ENCODE assay signal across 18 cellular contexts in genomic region chr9:33241298-33241697, GRCh38. TPM values are rescaled to one million over a fixed set of nuclear protein-coding genes. Genes with fewer than 3 reads are reported as not detected.
DNase-seq lines count a peak whose midpoint lies in the region; ATAC-seq and TF ChIP-seq lines count a peak whose summit lies in the region.
"Had no signal": no experiment of that assay in that cellular context is flagged by ENCODE, and none has a peak within 500 bp of the region (broad histone marks: within the 10 kb centered on the region; RNA-seq: fewer than 3 reads in every experiment).

No MANE protein-coding gene starts in this region.

- no peaks in the 10 kb centered on the region for H3K27me3 ChIP-seq in spleen (replicated peaks in 1 of 7)
- H3K27me3 ChIP-seq: BLaER1 had no signal

- H3K36me3 Mint-ChIP-seq in neural crest cell (ENCODE audit: low read depth) = no peaks in the 10 kb centered on the region
- H3K36me3 Mint-ChIP-seq in HFFc6 (ENCODE audit: low read depth) = no peaks in the 10 kb centered on the region
- H3K36me3 Mint-ChIP-seq in stimulated activated effector memory CD8-positive, alpha-beta T cell treated with anti-CD3 and anti-CD28 coated beads, Interleukin-12 subunit alpha, Interleukin-12 subunit beta, amount 100 ng/mL, for 72 hours = no peaks in the 10 kb centered on the region

- peak overlapping the region in 1 of 8 donors; percentile 15 for H3K27ac ChIP-seq in spleen
- H3K27ac ChIP-seq: 22Rv1, BLaER1 had no signal

- H3K4me1 Mint-ChIP-seq in neural crest cell = no peaks in the 10 kb centered on the region
- peaks cover 15% of the 10 kb centered on the region for H3K4me1 Mint-ChIP-seq in HFFc6 (ENCODE audit: low read depth)
- no peaks in the 10 kb centered on the region for H3K4me1 Mint-ChIP-seq in stimulated activated effector memory CD8-positive, alpha-beta T cell treated with anti-CD3 and anti-CD28 coated beads, Interleukin-12 subunit alpha, Interleukin-12 subunit beta, amount 100 ng/mL, for 72 hours
- H3K4me1 Mint-ChIP-seq: GM23338 had no signal

- DNase-seq in DMS 273 (lab: John Stamatoyannopoulos, UW; ENCODE audit: unreplicated experiment) (peak; percentile 12), DMS 273 treated with DMSO at 0.1 percent for 48 hours (lab: John Stamatoyannopoulos, UW) (no peak), neural crest cell (ENCODE audit: low read depth, low spot score) (no peak), spleen (peak; percentile 62), HFFc6 (no peak), AG20443 (ENCODE audit: low spot score) (no peak)
- DNase-seq in stimulated activated effector memory CD8-positive, alpha-beta T cell treated with anti-CD3 and anti-CD28 coated beads, Interleukin-12 subunit alpha, Interleukin-12 subunit beta, amount 100 ng/mL, for 72 hours (ENCODE audit: low spot score in 2 of 2) = no peak
- DNase-seq: AML-193; Caco-2; CD8-positive, alpha-beta memory T cell; H7 had no signal

- H3K36me3 ChIP-seq in spleen = no peaks in the 10 kb centered on the region

- H3K9me3 ChIP-seq in spleen = no peaks in the 10 kb centered on the region
- H3K9me3 ChIP-seq: BLaER1, Caco-2 had no signal

- no peak overlapping the region for H3K4me3 Mint-ChIP-seq in neural crest cell
- H3K4me3 Mint-ChIP-seq in HFFc6 = no peak overlapping the region
- H3K4me3 Mint-ChIP-seq in stimulated activated effector memory CD8-positive, alpha-beta T cell treated with anti-CD3 and anti-CD28 coated beads, Interleukin-12 subunit alpha, Interleukin-12 subunit beta, amount 100 ng/mL, for 72 hours = no peak overlapping the region
- H3K4me3 Mint-ChIP-seq: CD8-positive, alpha-beta memory T cell; GM23338 had no signal

- ATAC-seq in esophagus mucosa = peak; percentile 19
- no peak for ATAC-seq in stimulated activated effector memory CD8-positive, alpha-beta T cell treated with anti-CD3 and anti-CD28 coated beads, Interleukin-12 subunit alpha, Interleukin-12 subunit beta, amount 100 ng/mL, for 72 hours
- ATAC-seq: GM23338 had no signal

- intact Hi-C loops in spleen (cut with DNase I; ENCODE audit: low total_unique reads) = no loop called here

- TF ChIP-seq POLR2A in spleen (IDR thresholded peaks at IDR 0.05) = no peak

- H3K4me3 ChIP-seq in spleen = no peak overlapping the region
- H3K4me3 ChIP-seq: BLaER1, GM23338 had no signal

- 68 to 87% (median 73%) methylated on average over 5 of the region's 5 CpGs for WGBS in spleen, 5 donors

- TF ChIP-seq CTCF in neural crest cell (conservative IDR thresholded peaks at IDR 0.05) = no peak
- no peak for TF ChIP-seq CTCF in spleen (IDR thresholded peaks at IDR 0.05 in 8 of 11, conservative IDR thresholded peaks at IDR 0.05 in 3 of 11)
- no peak for TF ChIP-seq CTCF in HFFc6 (IDR thresholded peaks at IDR 0.05)

- H3K9me3 Mint-ChIP-seq in neural crest cell = no peaks in the 10 kb centered on the region
- no peaks in the 10 kb centered on the region for H3K9me3 Mint-ChIP-seq in HFFc6
- no peaks in the 10 kb centered on the region for H3K9me3 Mint-ChIP-seq in stimulated activated effector memory CD8-positive, alpha-beta T cell treated with anti-CD3 and anti-CD28 coated beads, Interleukin-12 subunit alpha, Interleukin-12 subunit beta, amount 100 ng/mL, for 72 hours
- H3K9me3 Mint-ChIP-seq: CD8-positive, alpha-beta memory T cell; GM23338 had no signal

- peaks cover 14% of the 10 kb centered on the region for H3K27me3 Mint-ChIP-seq in neural crest cell (ENCODE audit: low read depth)
- H3K27me3 Mint-ChIP-seq in HFFc6 (ENCODE audit: insufficient read depth) = peaks cover 3% of the 10 kb centered on the region; the same call in 1 of the 2 replicates

- H3K27ac Mint-ChIP-seq in neural crest cell (ENCODE audit: unreplicated experiment) (peak overlapping the region; percentile 54), HFFc6 (no peak overlapping the region)
- H3K27ac Mint-ChIP-seq in stimulated activated effector memory CD8-positive, alpha-beta T cell treated with anti-CD3 and anti-CD28 coated beads, Interleukin-12 subunit alpha, Interleukin-12 subunit beta, amount 100 ng/mL, for 72 hours = no peak overlapping the region
- H3K27ac Mint-ChIP-seq: CD8-positive, alpha-beta memory T cell; GM23338 had no signal

- H3K4me1 ChIP-seq in spleen = peaks cover 0 to 17% (median 7%) of the 10 kb centered on the region in 6 donors

RNA-seq across cellular contexts. Expression of gene SPINK4, which starts 1.3 kb away (rescaled TPM):
- total RNA-seq in esophagus mucosa = not detected
- not detected in 2 replicates for total RNA-seq in neural crest cell
- total RNA-seq in spleen = not detected
- under 1 TPM in 1 of 3 donors, not detected in 2; 0.67 TPM for polyA plus RNA-seq in spleen
- not detected for total RNA-seq in HFFc6 (2021; fragmentation: NEBNext Ultra II Directional; extraction: Animal tissue kit (Norgen Biotek cat#: 25700))
- total RNA-seq: A673; CD8-positive, alpha-beta memory T cell; Daoy; GM23338; H7; HT1080 had no signal
- polyA plus RNA-seq: CD8-positive, alpha-beta memory T cell; GM23338 had no signal

RNA-seq across cellular contexts. Expression of gene BAG1, which starts 23.2 kb away (rescaled TPM):
- total RNA-seq in esophagus mucosa = 95.3 TPM
- 97.5 and 106 TPM in 2 replicates for total RNA-seq in neural crest cell
- total RNA-seq in spleen = 10 to 100 TPM; 49.9 to 91.8 (median 71.0) TPM
- 100 to 1,000 TPM in 1 of 3 donors, 10 to 100 TPM in 2; 57.3 to 102 (median 70.7) TPM for polyA plus RNA-seq in spleen
- total RNA-seq in HFFc6 (2021; fragmentation: NEBNext Ultra II Directional; extraction: Animal tissue kit (Norgen Biotek cat#: 25700)) = 10 to 100 TPM; 22.5 to 31.3 (median 27.6) TPM

RNA-seq across cellular contexts. Expression of gene CHMP5, which starts 23.6 kb away (rescaled TPM):
- total RNA-seq in esophagus mucosa (46.6 TPM), neural crest cell (41.2 and 44.2 TPM in 2 replicates), spleen (10 to 100 TPM; 43.6 to 56.7 (median 52.4) TPM)
- 10 to 100 TPM; 53.6 to 75.9 (median 59.0) TPM for polyA plus RNA-seq in spleen
- total RNA-seq in HFFc6 (2021; fragmentation: NEBNext Ultra II Directional; extraction: Animal tissue kit (Norgen Biotek cat#: 25700)) = 10 to 100 TPM; 75.5 to 90.2 (median 78.8) TPM

RNA-seq across cellular contexts. Expression of gene NFX1, which starts 49.0 kb away (rescaled TPM):
- 26.6 TPM for total RNA-seq in esophagus mucosa
- 32.2 and 33.2 TPM in 2 replicates for total RNA-seq in neural crest cell
- total RNA-seq in spleen = 10 to 100 TPM; 39.3 to 57.5 (median 46.2) TPM
- 10 to 100 TPM; 10.5 to 14.5 (median 14.5) TPM for polyA plus RNA-seq in spleen
- total RNA-seq in HFFc6 (2021; fragmentation: NEBNext Ultra II Directional; extraction: Animal tissue kit (Norgen Biotek cat#: 25700)) = 10 to 100 TPM; 25.7 to 28.0 (median 27.8) TPM

Comparison
In these comparisons a context has a peak if more than half of its experiments do, and no peak if none do; other contexts are left out.
1. DNase-seq: peak in DMS 273 (single experiment) and spleen (single experiment); none in DMS 273 treated with DMSO at 0.1 percent for 48 hours (single experiment), neural crest cell (single experiment), HFFc6 (single experiment), stimulated activated effector memory CD8-positive, alpha-beta T cell treated with anti-CD3 and anti-CD28 coated beads, Interleukin-12 subunit alpha, Interleukin-12 subunit beta, amount 100 ng/mL, for 72 hours (0 of 2) and AG20443 (single experiment).